ENCODE assay signal across 1 cellular context in the genomic region with DNA sequence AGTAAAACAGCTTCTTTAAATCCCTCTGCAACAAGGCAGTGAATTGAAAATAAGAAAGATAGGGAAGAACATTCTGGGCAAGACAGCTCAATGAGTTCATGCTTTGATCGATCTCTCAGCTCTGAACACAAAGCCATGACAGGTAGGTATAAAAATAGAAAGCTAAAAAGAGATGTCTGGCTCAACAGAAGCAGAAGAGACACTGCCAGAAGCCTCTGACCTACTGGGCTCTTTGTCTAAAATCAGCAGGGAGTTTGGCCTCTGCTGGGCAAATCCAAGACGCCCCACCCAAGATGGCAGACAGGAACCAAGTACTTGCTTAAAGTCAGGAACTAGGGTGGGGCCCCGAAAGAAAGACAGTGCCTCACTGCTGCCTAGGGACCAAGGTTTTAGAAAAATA. TPM values are rescaled to one million over a fixed set of nuclear protein-coding genes. Genes with fewer than 3 reads are reported as not detected.
"Had no signal": no experiment of that assay in that cellular context is flagged by ENCODE, and none has a peak within 500 bp of the region (broad histone marks: within the 10 kb centered on the region; RNA-seq: fewer than 3 reads in every experiment).

No MANE protein-coding gene starts in this region.

RNA-seq across cellular contexts. Expression of a gene that starts 43.6 kb away (rescaled TPM):
- total RNA-seq: GM12878 had no signal
